In genomic region chr19:54463531-54464043, GRCh38 we compare ENCODE assay signal across 1 cellular context.
TF ChIP-seq lines count a peak whose summit lies in the region.

Gene LENG9 (minus strand): TSS chr19:54463778. CDS start chr19:54463526, 252 bp downstream.

TF ChIP-seq in HepG2, 621 proteins besides CTCF, POLR2A, EP300 and RAD21 (continued from another document and continues in another):
- TF ChIP-seq, protein P1, sequence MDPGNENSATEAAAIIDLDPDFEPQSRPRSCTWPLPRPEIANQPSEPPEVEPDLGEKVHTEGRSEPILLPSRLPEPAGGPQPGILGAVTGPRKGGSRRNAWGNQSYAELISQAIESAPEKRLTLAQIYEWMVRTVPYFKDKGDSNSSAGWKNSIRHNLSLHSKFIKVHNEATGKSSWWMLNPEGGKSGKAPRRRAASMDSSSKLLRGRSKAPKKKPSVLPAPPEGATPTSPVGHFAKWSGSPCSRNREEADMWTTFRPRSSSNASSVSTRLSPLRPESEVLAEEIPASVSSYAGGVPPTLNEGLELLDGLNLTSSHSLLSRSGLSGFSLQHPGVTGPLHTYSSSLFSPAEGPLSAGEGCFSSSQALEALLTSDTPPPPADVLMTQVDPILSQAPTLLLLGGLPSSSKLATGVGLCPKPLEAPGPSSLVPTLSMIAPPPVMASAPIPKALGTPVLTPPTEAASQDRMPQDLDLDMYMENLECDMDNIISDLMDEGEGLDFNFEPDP (CRISPR knock-in tag; conservative IDR thresholded peaks at IDR 0.05): no peak
- TF ChIP-seq E2F1 (CRISPR knock-in tag; IDR thresholded peaks at IDR 0.05) (no peak), ZMAT3 (CRISPR knock-in tag; conservative IDR thresholded peaks at IDR 0.05) (peak; percentile 46; the same call in 1 of the 2 replicates), ZHX2 (IDR thresholded peaks at IDR 0.05; ENCODE audit: low read depth) (no peak), ZHX2 (CRISPR knock-in tag; IDR thresholded peaks at IDR 0.05; ENCODE audit: borderline replicate concordance) (no peak), IRX3 (CRISPR knock-in tag; IDR thresholded peaks at IDR 0.05; ENCODE audit: borderline replicate concordance, low read depth) (no peak), BRD4 (CRISPR knock-in tag; IDR thresholded peaks at IDR 0.05) (no peak), ZNF7 (CRISPR knock-in tag; IDR thresholded peaks at IDR 0.05) (no peak), ZNF614 (CRISPR knock-in tag; IDR thresholded peaks at IDR 0.05; ENCODE audit: borderline replicate concordance) (no peak), HOXD1 (CRISPR knock-in tag; IDR thresholded peaks at IDR 0.05) (peak; percentile 53; the same call in 1 of the 2 replicates), MIXL1 (CRISPR knock-in tag; IDR thresholded peaks at IDR 0.05) (no peak), KLF11 (CRISPR knock-in tag; IDR thresholded peaks at IDR 0.05) (no peak), ZBTB21 (CRISPR knock-in tag; IDR thresholded peaks at IDR 0.05) (no peak), MEIS2 (CRISPR knock-in tag; IDR thresholded peaks at IDR 0.05) (no peak), ZNF234 (CRISPR knock-in tag; conservative IDR thresholded peaks at IDR 0.05) (0 out of 2 replicates have a peak, but pooled peaks have one; percentile 13), IRF9 (CRISPR knock-in tag; IDR thresholded peaks at IDR 0.05; ENCODE audit: borderline replicate concordance) (peak; percentile 30; the same call in 1 of the 2 replicates), FOSL2 (CRISPR knock-in tag; IDR thresholded peaks at IDR 0.05) (no peak; the same call in 1 of the 2 replicates), ZNF33A (CRISPR knock-in tag; IDR thresholded peaks at IDR 0.05; ENCODE audit: borderline replicate concordance) (no peak), KDM2A (CRISPR knock-in tag; IDR thresholded peaks at IDR 0.05; ENCODE audit: borderline replicate concordance, low read depth) (no peak; the same call in 1 of the 2 replicates), ZNF589 (CRISPR knock-in tag; conservative IDR thresholded peaks at IDR 0.05) (0 out of 2 replicates have a peak, but pooled peaks have one; percentile 66), ZNF773 (CRISPR knock-in tag; IDR thresholded peaks at IDR 0.05; ENCODE audit: borderline replicate concordance) (0 out of 2 replicates have a peak, but pooled peaks have one; percentile 40), ZNF660 (CRISPR knock-in tag; IDR thresholded peaks at IDR 0.05; ENCODE audit: borderline replicate concordance, low read depth) (no peak), CENPX (CRISPR knock-in tag; IDR thresholded peaks at IDR 0.05) (no peak), HDAC2 (CRISPR knock-in tag; IDR thresholded peaks at IDR 0.05) (peak; percentile 37; the same call in 1 of the 2 replicates), ZNF598 (CRISPR knock-in tag; IDR thresholded peaks at IDR 0.05; ENCODE audit: borderline replicate concordance) (no peak), ZNF354B (CRISPR knock-in tag; IDR thresholded peaks at IDR 0.05) (no peak), BRF2 (CRISPR knock-in tag; IDR thresholded peaks at IDR 0.05) (no peak), REL (CRISPR knock-in tag; conservative IDR thresholded peaks at IDR 0.05) (no peak), HNRNPLL (IDR thresholded peaks at IDR 0.05; ENCODE audit: low read depth, low read length, poor library complexity, severe bottlenecking) (peak; percentile 99), TEAD3 (CRISPR knock-in tag; optimal IDR thresholded peaks at IDR 0.05; ENCODE audit: borderline replicate concordance) (peak; percentile 33), ZSCAN9 (CRISPR knock-in tag; IDR thresholded peaks at IDR 0.05; ENCODE audit: borderline replicate concordance) (0 out of 2 replicates have a peak, but pooled peaks have one; percentile 37), SAP130 (CRISPR knock-in tag; IDR thresholded peaks at IDR 0.05; ENCODE audit: low read depth) (peak; percentile 57), HIVEP1 (CRISPR knock-in tag; IDR thresholded peaks at IDR 0.05) (peak; percentile 35; the same call in 1 of the 2 replicates), ZSCAN30 (CRISPR knock-in tag; IDR thresholded peaks at IDR 0.05) (no peak), RNF2 (conservative IDR thresholded peaks at IDR 0.05; ENCODE audit: low read depth) (peak; percentile 91), TGIF2 (CRISPR knock-in tag; IDR thresholded peaks at IDR 0.05) (peak; percentile 24; the same call in 1 of the 2 replicates), JDP2 (CRISPR knock-in tag; IDR thresholded peaks at IDR 0.05; ENCODE audit: borderline replicate concordance) (no peak)
- TF ChIP-seq, protein P2, sequence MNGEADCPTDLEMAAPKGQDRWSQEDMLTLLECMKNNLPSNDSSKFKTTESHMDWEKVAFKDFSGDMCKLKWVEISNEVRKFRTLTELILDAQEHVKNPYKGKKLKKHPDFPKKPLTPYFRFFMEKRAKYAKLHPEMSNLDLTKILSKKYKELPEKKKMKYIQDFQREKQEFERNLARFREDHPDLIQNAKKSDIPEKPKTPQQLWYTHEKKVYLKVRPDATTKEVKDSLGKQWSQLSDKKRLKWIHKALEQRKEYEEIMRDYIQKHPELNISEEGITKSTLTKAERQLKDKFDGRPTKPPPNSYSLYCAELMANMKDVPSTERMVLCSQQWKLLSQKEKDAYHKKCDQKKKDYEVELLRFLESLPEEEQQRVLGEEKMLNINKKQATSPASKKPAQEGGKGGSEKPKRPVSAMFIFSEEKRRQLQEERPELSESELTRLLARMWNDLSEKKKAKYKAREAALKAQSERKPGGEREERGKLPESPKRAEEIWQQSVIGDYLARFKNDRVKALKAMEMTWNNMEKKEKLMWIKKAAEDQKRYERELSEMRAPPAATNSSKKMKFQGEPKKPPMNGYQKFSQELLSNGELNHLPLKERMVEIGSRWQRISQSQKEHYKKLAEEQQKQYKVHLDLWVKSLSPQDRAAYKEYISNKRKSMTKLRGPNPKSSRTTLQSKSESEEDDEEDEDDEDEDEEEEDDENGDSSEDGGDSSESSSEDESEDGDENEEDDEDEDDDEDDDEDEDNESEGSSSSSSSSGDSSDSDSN (CRISPR knock-in tag; IDR thresholded peaks at IDR 0.05): no peak
- TF ChIP-seq, protein P3, sequence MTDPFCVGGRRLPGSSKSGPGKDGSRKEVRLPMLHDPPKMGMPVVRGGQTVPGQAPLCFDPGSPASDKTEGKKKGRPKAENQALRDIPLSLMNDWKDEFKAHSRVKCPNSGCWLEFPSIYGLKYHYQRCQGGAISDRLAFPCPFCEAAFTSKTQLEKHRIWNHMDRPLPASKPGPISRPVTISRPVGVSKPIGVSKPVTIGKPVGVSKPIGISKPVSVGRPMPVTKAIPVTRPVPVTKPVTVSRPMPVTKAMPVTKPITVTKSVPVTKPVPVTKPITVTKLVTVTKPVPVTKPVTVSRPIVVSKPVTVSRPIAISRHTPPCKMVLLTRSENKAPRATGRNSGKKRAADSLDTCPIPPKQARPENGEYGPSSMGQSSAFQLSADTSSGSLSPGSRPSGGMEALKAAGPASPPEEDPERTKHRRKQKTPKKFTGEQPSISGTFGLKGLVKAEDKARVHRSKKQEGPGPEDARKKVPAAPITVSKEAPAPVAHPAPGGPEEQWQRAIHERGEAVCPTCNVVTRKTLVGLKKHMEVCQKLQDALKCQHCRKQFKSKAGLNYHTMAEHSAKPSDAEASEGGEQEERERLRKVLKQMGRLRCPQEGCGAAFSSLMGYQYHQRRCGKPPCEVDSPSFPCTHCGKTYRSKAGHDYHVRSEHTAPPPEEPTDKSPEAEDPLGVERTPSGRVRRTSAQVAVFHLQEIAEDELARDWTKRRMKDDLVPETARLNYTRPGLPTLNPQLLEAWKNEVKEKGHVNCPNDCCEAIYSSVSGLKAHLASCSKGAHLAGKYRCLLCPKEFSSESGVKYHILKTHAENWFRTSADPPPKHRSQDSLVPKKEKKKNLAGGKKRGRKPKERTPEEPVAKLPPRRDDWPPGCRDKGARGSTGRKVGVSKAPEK (CRISPR knock-in tag; IDR thresholded peaks at IDR 0.05; ENCODE audit: borderline replicate concordance): no peak
- TF ChIP-seq, protein P4, sequence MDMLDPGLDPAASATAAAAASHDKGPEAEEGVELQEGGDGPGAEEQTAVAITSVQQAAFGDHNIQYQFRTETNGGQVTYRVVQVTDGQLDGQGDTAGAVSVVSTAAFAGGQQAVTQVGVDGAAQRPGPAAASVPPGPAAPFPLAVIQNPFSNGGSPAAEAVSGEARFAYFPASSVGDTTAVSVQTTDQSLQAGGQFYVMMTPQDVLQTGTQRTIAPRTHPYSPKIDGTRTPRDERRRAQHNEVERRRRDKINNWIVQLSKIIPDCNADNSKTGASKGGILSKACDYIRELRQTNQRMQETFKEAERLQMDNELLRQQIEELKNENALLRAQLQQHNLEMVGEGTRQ (IDR thresholded peaks at IDR 0.05; ENCODE audit: low read depth, low read length): no peak
- TF ChIP-seq, protein P4 (CRISPR knock-in tag; IDR thresholded peaks at IDR 0.05; ENCODE audit: borderline replicate concordance): no peak
- TF ChIP-seq, protein P5, sequence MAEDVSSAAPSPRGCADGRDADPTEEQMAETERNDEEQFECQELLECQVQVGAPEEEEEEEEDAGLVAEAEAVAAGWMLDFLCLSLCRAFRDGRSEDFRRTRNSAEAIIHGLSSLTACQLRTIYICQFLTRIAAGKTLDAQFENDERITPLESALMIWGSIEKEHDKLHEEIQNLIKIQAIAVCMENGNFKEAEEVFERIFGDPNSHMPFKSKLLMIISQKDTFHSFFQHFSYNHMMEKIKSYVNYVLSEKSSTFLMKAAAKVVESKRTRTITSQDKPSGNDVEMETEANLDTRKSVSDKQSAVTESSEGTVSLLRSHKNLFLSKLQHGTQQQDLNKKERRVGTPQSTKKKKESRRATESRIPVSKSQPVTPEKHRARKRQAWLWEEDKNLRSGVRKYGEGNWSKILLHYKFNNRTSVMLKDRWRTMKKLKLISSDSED (CRISPR knock-in tag; IDR thresholded peaks at IDR 0.05): no peak
